In the genomic region with DNA sequence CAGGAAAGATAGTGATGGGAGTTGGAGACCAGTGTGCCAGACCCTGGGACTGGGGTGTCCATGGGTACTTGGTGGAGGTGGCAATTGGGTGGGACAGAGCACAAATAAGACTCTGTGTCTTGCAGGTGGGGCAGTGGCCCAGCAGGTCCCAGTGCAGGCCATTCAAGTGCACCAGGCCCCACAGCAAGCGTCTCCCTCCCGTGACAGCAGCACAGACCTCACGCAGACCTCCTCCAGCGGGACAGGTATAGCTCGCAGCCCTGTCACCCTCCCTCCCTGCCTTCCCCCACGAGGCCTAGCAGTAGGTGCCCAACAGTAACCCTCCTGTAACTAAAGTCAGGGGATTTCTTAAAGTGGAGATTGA, we compare ENCODE assay signal across 16 cellular contexts. TPM values are rescaled to one million over a fixed set of nuclear protein-coding genes. Genes with fewer than 3 reads are reported as not detected.
DNase-seq lines count a peak whose midpoint lies in the region; ATAC-seq and TF ChIP-seq lines count a peak whose summit lies in the region.
"Had no signal": no experiment of that assay in that cellular context is flagged by ENCODE, and none has a peak within 500 bp of the region (broad histone marks: within the 10 kb centered on the region; RNA-seq: fewer than 3 reads in every experiment).

No MANE protein-coding gene starts in this region.

- ATAC-seq in activated naive CD8-positive, alpha-beta T cell treated with anti-CD3 and anti-CD28 coated beads, Interleukin-2, amount 50 U/mL, for 24 hours, result no peak
- ATAC-seq in natural killer cell, result no peak
- no peak for ATAC-seq in GM19395 (IDR thresholded peaks at IDR 0.05; ENCODE audit: unreplicated experiment)
- no peak for ATAC-seq in activated CD4-positive, CD25-positive, alpha-beta regulatory T cell treated with anti-CD3 and anti-CD28 coated beads, Interleukin-2, amount 50 U/mL, for 24 hours
- ATAC-seq: heart right ventricle, left colon, right lobe of liver had no signal

- no peak overlapping the region for H3K4me3 Mint-ChIP-seq in activated naive CD8-positive, alpha-beta T cell treated with anti-CD3 and anti-CD28 coated beads for 36 hours
- no peak overlapping the region for H3K4me3 Mint-ChIP-seq in activated naive CD8-positive, alpha-beta T cell treated with anti-CD3 and anti-CD28 coated beads, Interleukin-2, amount 50 U/mL, for 24 hours
- no peak overlapping the region for H3K4me3 Mint-ChIP-seq in chondrocyte (ENCODE audit: unreplicated experiment)
- H3K4me3 Mint-ChIP-seq in natural killer cell, result no peak overlapping the region
- H3K4me3 Mint-ChIP-seq in type B pancreatic cell, result no peak overlapping the region
- H3K4me3 Mint-ChIP-seq: nephron progenitor cell had no signal

- H3K9me3 Mint-ChIP-seq in activated naive CD8-positive, alpha-beta T cell treated with anti-CD3 and anti-CD28 coated beads for 36 hours, result no peaks in the 10 kb centered on the region
- no peaks in the 10 kb centered on the region for H3K9me3 Mint-ChIP-seq in activated naive CD8-positive, alpha-beta T cell treated with anti-CD3 and anti-CD28 coated beads, Interleukin-2, amount 50 U/mL, for 24 hours
- no peaks in the 10 kb centered on the region for H3K9me3 Mint-ChIP-seq in chondrocyte (ENCODE audit: low read depth)
- H3K9me3 Mint-ChIP-seq in natural killer cell, result no peaks in the 10 kb centered on the region
- H3K9me3 Mint-ChIP-seq in type B pancreatic cell, result no peaks in the 10 kb centered on the region
- H3K9me3 Mint-ChIP-seq: nephron progenitor cell had no signal

- peaks cover 37% of the 10 kb centered on the region for H3K4me1 Mint-ChIP-seq in activated naive CD8-positive, alpha-beta T cell treated with anti-CD3 and anti-CD28 coated beads for 36 hours
- peaks cover 42% of the 10 kb centered on the region for H3K4me1 Mint-ChIP-seq in activated naive CD8-positive, alpha-beta T cell treated with anti-CD3 and anti-CD28 coated beads, Interleukin-2, amount 50 U/mL, for 24 hours
- H3K4me1 Mint-ChIP-seq in chondrocyte (ENCODE audit: low read depth) (peaks cover 35% of the 10 kb centered on the region), natural killer cell (peaks cover 28 to 41% of the 10 kb centered on the region in 2 donors), type B pancreatic cell (ENCODE audit: unreplicated experiment) (peaks cover 31% of the 10 kb centered on the region)

- peak overlapping the region; percentile 60 for H3K27ac Mint-ChIP-seq in activated naive CD8-positive, alpha-beta T cell treated with anti-CD3 and anti-CD28 coated beads for 36 hours
- no peak overlapping the region for H3K27ac Mint-ChIP-seq in activated naive CD8-positive, alpha-beta T cell treated with anti-CD3 and anti-CD28 coated beads, Interleukin-2, amount 50 U/mL, for 24 hours
- peak overlapping the region; percentile 61 for H3K27ac Mint-ChIP-seq in chondrocyte (ENCODE audit: unreplicated experiment)
- H3K27ac Mint-ChIP-seq in natural killer cell, result peak overlapping the region; percentile 94 to 96
- H3K27ac Mint-ChIP-seq in type B pancreatic cell, result peak overlapping the region; percentile 51
- H3K27ac Mint-ChIP-seq: nephron progenitor cell had no signal

- peaks cover 26% of the 10 kb centered on the region for H3K36me3 Mint-ChIP-seq in activated naive CD8-positive, alpha-beta T cell treated with anti-CD3 and anti-CD28 coated beads for 36 hours
- peaks cover 36% of the 10 kb centered on the region for H3K36me3 Mint-ChIP-seq in activated naive CD8-positive, alpha-beta T cell treated with anti-CD3 and anti-CD28 coated beads, Interleukin-2, amount 50 U/mL, for 24 hours (ENCODE audit: low read depth)
- H3K36me3 Mint-ChIP-seq in chondrocyte (ENCODE audit: low read depth), result peaks cover 24% of the 10 kb centered on the region
- no peaks in the 10 kb centered on the region for H3K36me3 Mint-ChIP-seq in natural killer cell
- peaks cover 9% of the 10 kb centered on the region for H3K36me3 Mint-ChIP-seq in type B pancreatic cell

- DNase-seq in activated naive CD8-positive, alpha-beta T cell treated with anti-CD3 and anti-CD28 coated beads for 36 hours, result no peak
- no peak for DNase-seq in activated naive CD8-positive, alpha-beta T cell treated with anti-CD3 and anti-CD28 coated beads, Interleukin-2, amount 50 U/mL, for 24 hours
- DNase-seq in chondrocyte (ENCODE audit: low spot score) (no peak), natural killer cell (no peak), type B pancreatic cell (ENCODE audit: extremely low spot score, unreplicated experiment) (no peak), islet precursor cell (no peak)
- DNase-seq: DMS53, heart right ventricle, Kasumi-1, left colon, NCI-H1930, NCI-H69, nephron progenitor cell had no signal

- intact Hi-C loops in natural killer cell (cut with micrococcal nuclease), result no loop called here

- no peaks in the 10 kb centered on the region for H3K27me3 Mint-ChIP-seq in activated naive CD8-positive, alpha-beta T cell treated with anti-CD3 and anti-CD28 coated beads for 36 hours
- H3K27me3 Mint-ChIP-seq in activated naive CD8-positive, alpha-beta T cell treated with anti-CD3 and anti-CD28 coated beads, Interleukin-2, amount 50 U/mL, for 24 hours, result no peaks in the 10 kb centered on the region
- H3K27me3 Mint-ChIP-seq in chondrocyte (ENCODE audit: low read depth) (no peaks in the 10 kb centered on the region), natural killer cell (ENCODE audit: low read depth in 2 of 2) (no peaks in the 10 kb centered on the region), type B pancreatic cell (no peaks in the 10 kb centered on the region)

- TF ChIP-seq CTCF in chondrocyte (IDR thresholded peaks at IDR 0.05) (no peak), natural killer cell (IDR thresholded peaks at IDR 0.05) (no peak), type B pancreatic cell (conservative IDR thresholded peaks at IDR 0.05) (no peak)

RNA-seq across cellular contexts. Expression of gene SRF, which starts 5.3 kb away (rescaled TPM):
- 10 to 100 TPM; 49.1 to 49.9 TPM for total RNA-seq in activated naive CD8-positive, alpha-beta T cell treated with anti-CD3 and anti-CD28 coated beads for 36 hours
- total RNA-seq in chondrocyte (42.2 to 43.9 TPM (median 42.7 TPM) in 3 replicates), natural killer cell (10 to 100 TPM; 31.6 to 33.0 (median 32.0) TPM), type B pancreatic cell (ENCODE audit: low replicate concordance) (35.2 and 38.2 TPM in 2 replicates)

RNA-seq across cellular contexts. Expression of gene CUL9, which starts 5.6 kb away (rescaled TPM):
- total RNA-seq in activated naive CD8-positive, alpha-beta T cell treated with anti-CD3 and anti-CD28 coated beads for 36 hours, result 10 to 100 TPM; 31.3 to 31.5 TPM
- total RNA-seq in chondrocyte (17.5 to 36.6 TPM (median 19.8 TPM) in 3 replicates), natural killer cell (10 to 100 TPM; 73.1 to 85.7 (median 73.9) TPM), type B pancreatic cell (ENCODE audit: low replicate concordance) (29.5 and 49.5 TPM in 2 replicates)

RNA-seq across cellular contexts. Expression of gene DNPH1, which starts 52.9 kb away (rescaled TPM):
- 10 to 100 TPM; 55.8 to 56.1 TPM for total RNA-seq in activated naive CD8-positive, alpha-beta T cell treated with anti-CD3 and anti-CD28 coated beads for 36 hours
- total RNA-seq in chondrocyte (22.8 to 34.1 TPM (median 24.5 TPM) in 3 replicates), natural killer cell (10 to 100 TPM in 1 of 3 donors, 1 to 10 TPM in 2; 6.1 to 10.2 (median 8.0) TPM), type B pancreatic cell (ENCODE audit: low replicate concordance) (47.8 and 52.3 TPM in 2 replicates)
